ENCODE assay signal across 2 cellular contexts in the genomic region with DNA sequence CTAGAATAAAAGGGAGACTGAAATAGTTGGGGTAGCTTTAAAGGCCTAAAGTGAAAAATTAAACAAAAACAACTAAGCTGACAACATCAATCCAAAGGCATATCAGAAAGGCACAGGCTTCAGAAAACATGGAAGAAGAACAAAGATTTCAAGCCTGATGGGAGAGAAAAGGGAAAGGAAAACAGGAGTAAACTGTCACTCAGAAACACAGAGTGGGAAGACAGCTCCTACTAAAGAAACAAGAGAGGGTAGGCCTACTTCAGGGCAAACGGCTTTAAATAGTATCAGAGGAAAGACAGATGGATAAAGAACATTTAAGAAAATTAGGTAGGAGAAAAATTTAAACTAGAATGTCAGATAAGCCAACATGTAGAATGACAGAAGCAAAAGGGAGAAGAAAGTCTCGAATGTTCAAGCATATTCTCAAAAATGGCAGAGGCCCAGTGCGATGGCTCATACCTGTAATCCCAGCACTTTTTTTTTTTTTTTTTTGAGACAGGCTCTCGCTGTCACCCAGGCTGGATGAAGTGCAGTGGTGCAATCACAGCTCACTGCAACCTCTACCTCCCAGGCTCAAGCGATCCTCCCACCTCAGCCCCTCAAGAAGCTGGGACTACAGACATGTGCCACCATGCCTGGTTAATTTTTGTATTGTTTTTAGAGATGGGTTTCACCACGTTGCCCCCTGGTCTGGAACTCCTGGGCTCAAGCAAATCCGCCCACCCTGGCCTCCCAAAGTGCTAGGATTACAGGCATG.
TF ChIP-seq lines count a peak whose summit lies in the region.

No MANE protein-coding gene starts in this region.

TF ChIP-seq in HEK293T, 16 proteins besides CTCF, POLR2A, EP300 and RAD21:
- no peak for TF ChIP-seq SP1 (IDR thresholded peaks at IDR 0.05)
- TF ChIP-seq HDGF (IDR thresholded peaks at IDR 0.05; ENCODE audit: borderline replicate concordance): no peak
- peak; percentile 69 for TF ChIP-seq ZNF384 (IDR thresholded peaks at IDR 0.05)
- peak; percentile 56; the same call in 1 of the 2 replicates for TF ChIP-seq PKNOX1 (IDR thresholded peaks at IDR 0.05)

TF ChIP-seq in endothelial cell of umbilical vein, 7 proteins besides CTCF, POLR2A, EP300 and RAD21:
- no peak for TF ChIP-seq EZH2 (IDR thresholded peaks at IDR 0.05; ENCODE audit: borderline replicate concordance, low read depth, low read length, severe bottlenecking)
- no peak for TF ChIP-seq FOS (IDR thresholded peaks at IDR 0.05; ENCODE audit: borderline replicate concordance, insufficient read depth, low read length)
- TF ChIP-seq, protein P1, sequence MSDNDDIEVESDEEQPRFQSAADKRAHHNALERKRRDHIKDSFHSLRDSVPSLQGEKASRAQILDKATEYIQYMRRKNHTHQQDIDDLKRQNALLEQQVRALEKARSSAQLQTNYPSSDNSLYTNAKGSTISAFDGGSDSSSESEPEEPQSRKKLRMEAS (IDR thresholded peaks at IDR 0.05; ENCODE audit: insufficient read depth, insufficient read length): no peak
- no peak for TF ChIP-seq POLR2AphosphoS5 (IDR thresholded peaks at IDR 0.05; ENCODE audit: insufficient read depth, low read depth, low read length)
- no peak for TF ChIP-seq MYC (IDR thresholded peaks at IDR 0.05; ENCODE audit: low read depth, low read length)
- no peak for TF ChIP-seq JUN (IDR thresholded peaks at IDR 0.05; ENCODE audit: borderline replicate concordance, insufficient read depth, insufficient read length, low read depth)
- no peak for TF ChIP-seq GATA2 (IDR thresholded peaks at IDR 0.05; ENCODE audit: insufficient read depth, insufficient read length, low read depth, low read length)
